1 cellular context compared by ENCODE assay signal in genomic region chr12:56221757-56222530, GRCh38.
A peak's percentile ranks its signal among the peaks of the same experiment; 100 is the strongest.
TF ChIP-seq lines count a peak whose summit lies in the region.

Gene RNF41, minus strand, starts transcription at chr12:56221922. Its CDS starts 7,875 bp downstream, at chr12:56214047.

TF ChIP-seq in K562, 482 proteins besides CTCF, POLR2A, EP300 and RAD21 (continued from another document and continues in another):
- TF ChIP-seq FOXP4 (CRISPR knock-in tag; IDR thresholded peaks at IDR 0.05; ENCODE audit: borderline replicate concordance) (peak; percentile 35; the same call in 1 of the 2 replicates), SP1 (CRISPR knock-in tag; IDR thresholded peaks at IDR 0.05) (peak; percentile 69), SAP30 (IDR thresholded peaks at IDR 0.05; ENCODE audit: borderline replicate concordance, insufficient read depth, low read depth, low read length, poor library complexity, severe bottlenecking) (peak; percentile 83), TRIM24 (IDR thresholded peaks at IDR 0.05) (no peak), ZFX (CRISPR knock-in tag; IDR thresholded peaks at IDR 0.05) (peak; percentile 75), MBD2 (IDR thresholded peaks at IDR 0.05; ENCODE audit: borderline replicate concordance, low read depth) (peak; percentile 29; the same call in 1 of the 2 replicates), UBTF (IDR thresholded peaks at IDR 0.05; ENCODE audit: borderline replicate concordance in 1 of 2, low read depth in 2 of 2, low read length in 2 of 2) (peak in 1 of 2 experiments; percentile 77; a peak in 1 of 4 replicates), ZNF212 (CRISPR knock-in tag; IDR thresholded peaks at IDR 0.05) (no peak; the same call in 1 of the 2 replicates), GATAD2B (IDR thresholded peaks at IDR 0.05; ENCODE audit: borderline replicate concordance) (no peak), ZNF511 (CRISPR knock-in tag; IDR thresholded peaks at IDR 0.05) (peak; percentile 72), ARID4B (CRISPR knock-in tag; IDR thresholded peaks at IDR 0.05) (peak; percentile 72), ZNF175 (CRISPR knock-in tag; IDR thresholded peaks at IDR 0.05; ENCODE audit: low read depth) (0 out of 2 replicates have a peak, but pooled peaks have one; percentile 44), U2AF1 (optimal IDR thresholded peaks at IDR 0.05; ENCODE audit: low read depth, low read length) (no peak), ZNF445 (CRISPR knock-in tag; IDR thresholded peaks at IDR 0.05; ENCODE audit: low read depth) (no peak), POLR2H (tag; IDR thresholded peaks at IDR 0.05; ENCODE audit: low read depth) (peak; percentile 84), NR0B1 (IDR thresholded peaks at IDR 0.05; ENCODE audit: partially characterized antibody) (no peak), HDAC2 (IDR thresholded peaks at IDR 0.05) (peak; percentile 35; the same call in 1 of the 2 replicates), CREB1 (IDR thresholded peaks at IDR 0.05) (peak; percentile 82), CREB1 (CRISPR knock-in tag; IDR thresholded peaks at IDR 0.05) (peak; percentile 81), GABPA (tag; conservative IDR thresholded peaks at IDR 0.05; ENCODE audit: low read depth) (peak; percentile 92), MLLT1 (IDR thresholded peaks at IDR 0.05) (peak in 1 of 2 experiments; percentile 65; a peak in 1 of 4 replicates), XRCC4 (IDR thresholded peaks at IDR 0.05; ENCODE audit: extremely low read depth, insufficient read depth, insufficient read length) (no peak), POLR2AphosphoS5 (IDR thresholded peaks at IDR 0.05; ENCODE audit: control insufficient read depth, insufficient read depth, low read depth, low read length) (peak; percentile 90), ATF1 (CRISPR knock-in tag; IDR thresholded peaks at IDR 0.05) (no peak), ATF1 (tag; IDR thresholded peaks at IDR 0.05) (peak; percentile 94), TEAD2 (tag; IDR thresholded peaks at IDR 0.05) (no peak), CEBPG (CRISPR knock-in tag; IDR thresholded peaks at IDR 0.05) (peak; percentile 67), CEBPG (tag; conservative IDR thresholded peaks at IDR 0.05 in 1 of 2, IDR thresholded peaks at IDR 0.05 in 1 of 2) (peak in 1 of 2 experiments; percentile 60; a peak in 1 of 4 replicates), SRF (CRISPR knock-in tag; IDR thresholded peaks at IDR 0.05) (no peak; a peak in 1 of 4 replicates), PML (IDR thresholded peaks at IDR 0.05; ENCODE audit: low read length) (peak; percentile 76; the same call in 1 of the 2 replicates), MAZ (CRISPR knock-in tag; conservative IDR thresholded peaks at IDR 0.05 in 1 of 2, IDR thresholded peaks at IDR 0.05 in 1 of 2) (peak in 1 of 2 experiments; percentile 55; a peak in 1 of 4 replicates), HNRNPK (IDR thresholded peaks at IDR 0.05; ENCODE audit: low read depth, low read length, poor library complexity, severe bottlenecking) (no peak), MAFK (IDR thresholded peaks at IDR 0.05; ENCODE audit: low read length) (no peak), JUN (IDR thresholded peaks at IDR 0.05; ENCODE audit: borderline replicate concordance, low read depth, low read length) (peak; percentile 8; the same call in 1 of the 2 replicates), JUN (CRISPR knock-in tag; IDR thresholded peaks at IDR 0.05; ENCODE audit: borderline replicate concordance) (0 out of 2 replicates have a peak, but pooled peaks have one; percentile 31), ETV1 (tag; conservative IDR thresholded peaks at IDR 0.05; ENCODE audit: low read depth) (peak; percentile 64), CBX1 (IDR thresholded peaks at IDR 0.05; ENCODE audit: low read depth) (0 out of 2 replicates have a peak, but pooled peaks have one; percentile 25), ZNF76 (CRISPR knock-in tag; IDR thresholded peaks at IDR 0.05; ENCODE audit: borderline replicate concordance) (0 out of 2 replicates have a peak, but pooled peaks have one; percentile 14), GTF2F1 (IDR thresholded peaks at IDR 0.05; ENCODE audit: low read depth, low read length) (0 out of 2 replicates have a peak, but pooled peaks have one; percentile 40), RNF219 (CRISPR knock-in tag; IDR thresholded peaks at IDR 0.05) (0 out of 2 replicates have a peak, but pooled peaks have one; percentile 31), NBN (IDR thresholded peaks at IDR 0.05; ENCODE audit: low read depth) (peak; percentile 31; the same call in 1 of the 2 replicates), PHF20 (IDR thresholded peaks at IDR 0.05; ENCODE audit: partially characterized antibody) (peak; percentile 9), SUPT5H (IDR thresholded peaks at IDR 0.05) (peak; percentile 92), ZSCAN29 (IDR thresholded peaks at IDR 0.05) (peak; percentile 95), CC2D1A (IDR thresholded peaks at IDR 0.05) (0 out of 2 replicates have a peak, but pooled peaks have one; percentile 23), IRF1 (CRISPR knock-in tag; IDR thresholded peaks at IDR 0.05; ENCODE audit: borderline replicate concordance) (0 out of 2 replicates have a peak, but pooled peaks have one; percentile 33)
